9 cellular contexts compared by ENCODE assay signal in genomic region chr17:48576479-48577309, GRCh38. TPM values are rescaled to one million over a fixed set of nuclear protein-coding genes. Genes with fewer than 3 reads are reported as not detected.
A peak's percentile ranks its signal among the peaks of the same experiment; 100 is the strongest.
DNase-seq lines count a peak whose midpoint lies in the region; TF ChIP-seq lines count a peak whose summit lies in the region.
"Had no signal": no experiment of that assay in that cellular context is flagged by ENCODE, and none has a peak within 500 bp of the region (broad histone marks: within the 10 kb centered on the region; RNA-seq: fewer than 3 reads in every experiment).

No MANE protein-coding gene starts in this region.

- 12 to 17% methylated on average over 40 to 43 of the region's 43 CpGs for WGBS in esophagus, 2 donors

- no peak for TF ChIP-seq CTCF in Peyer's patch (IDR thresholded peaks at IDR 0.05)
- TF ChIP-seq CTCF in GM10248 (IDR thresholded peaks at IDR 0.05; ENCODE audit: control extremely low read depth, extremely low read depth, low read depth, missing control alignments): no peak

- H3K4me1 ChIP-seq in Peyer's patch (peaks cover 0 to 48% (median 5%) of the 10 kb centered on the region in 4 donors), esophagus (ENCODE audit: control insufficient read depth in 2 of 2, insufficient read depth in 2 of 2, low read length in 1 of 2) (peaks cover 0 to 3% of the 10 kb centered on the region in 2 donors)

- CTCF ChIA-PET in GM10248 (lab: Yijun Ruan, JAX): interaction anchor here (1.5 kb wide), 1 partner anchor 9 kb away, joined by 5 read pairs; no protein-coding TSS in a partner anchor

- DNase-seq in GM03348 (ENCODE audit: low spot score) (peak; percentile 67), Peyer's patch (peak in 2 of 3 donors; percentile 56 to 60), renal cortical epithelial cell (ENCODE audit: low read depth) (peak; percentile 82), COLO829 (ENCODE audit: low spot score) (no peak), T-helper 9 cell (no peak), GM10248 (ENCODE audit: extremely low spot score) (no peak), hepatic stellate cell (ENCODE audit: low spot score) (no peak)

- no peak for TF ChIP-seq POLR2A in Peyer's patch (IDR thresholded peaks at IDR 0.05)

- no peaks in the 10 kb centered on the region for H3K9me3 ChIP-seq in Peyer's patch
- no peaks in the 10 kb centered on the region for H3K9me3 ChIP-seq in esophagus (ENCODE audit: control insufficient read depth in 2 of 2, insufficient read depth in 1 of 2, low read depth in 1 of 2, low read length in 1 of 2)

- peak overlapping the region; percentile 77 to 92 (median 82) for H3K27ac ChIP-seq in Peyer's patch
- H3K27ac ChIP-seq in esophagus (ENCODE audit: low read depth in 2 of 2, low read length in 1 of 2): peak overlapping the region; percentile 92 to 94

- H3K27me3 ChIP-seq in Peyer's patch: no peaks in the 10 kb centered on the region
- H3K27me3 ChIP-seq in esophagus (ENCODE audit: control insufficient read depth in 1 of 2, insufficient read depth in 2 of 2, low read length in 2 of 2): no peaks in the 10 kb centered on the region

- H3K36me3 ChIP-seq in Peyer's patch (peaks cover 0 to 4% (median 0%) of the 10 kb centered on the region in 3 donors), esophagus (ENCODE audit: control insufficient read depth in 2 of 2, insufficient read depth in 2 of 2, low read length in 1 of 2) (no peaks in the 10 kb centered on the region)

- H3K4me3 ChIP-seq in Peyer's patch: peak overlapping the region; percentile 60 to 82 (median 65)
- peak overlapping the region; percentile 57 to 62 for H3K4me3 ChIP-seq in esophagus (ENCODE audit: low read depth in 1 of 2, low read length in 2 of 2)

- POLR2A ChIA-PET in GM10248 (lab: Yijun Ruan, JAX): no interaction called here

RNA-seq across cellular contexts. Expression of gene HOXB4, which starts 1.5 kb away (rescaled TPM):
- total RNA-seq in Peyer's patch (1 to 10 TPM; 1.8 to 6.6 (median 5.1) TPM), renal cortical epithelial cell (2.1 and 8.7 TPM in 2 replicates)
- polyA plus RNA-seq in esophagus: 1 to 10 TPM; 1.8 to 4.2 TPM

RNA-seq across cellular contexts. Expression of gene HOXB3, which starts 13.3 kb away (rescaled TPM):
- total RNA-seq in Peyer's patch: 10 to 100 TPM; 37.0 to 89.3 (median 65.4) TPM
- polyA plus RNA-seq in esophagus: 10 to 100 TPM in 1 of 2 donors, 1 to 10 TPM in 1; 6.3 to 12.7 TPM
- 8.0 and 36.2 TPM in 2 replicates for total RNA-seq in renal cortical epithelial cell

RNA-seq across cellular contexts. Expression of gene HOXB5, which starts 16.9 kb away (rescaled TPM):
- 10 to 100 TPM in 3 of 4 donors, 1 to 10 TPM in 1; 7.7 to 22.5 (median 15.0) TPM for total RNA-seq in Peyer's patch
- polyA plus RNA-seq in esophagus: under 1 TPM; 0.09 to 0.10 TPM
- 0.35 and 2.4 TPM in 2 replicates for total RNA-seq in renal cortical epithelial cell

RNA-seq across cellular contexts. Expression of gene HOXB6, which starts 28.1 kb away (rescaled TPM):
- total RNA-seq in Peyer's patch (10 to 100 TPM; 34.3 to 98.4 (median 66.7) TPM), renal cortical epithelial cell (16.3 and 56.2 TPM in 2 replicates)
- under 1 TPM; 0.29 to 0.31 TPM for polyA plus RNA-seq in esophagus
- total RNA-seq: T-helper 2 cell treated with Interferon-gamma antibody and Interleukin-4, amounts not matched to agents 100 ng/mL and 5 ng/mL, for 36 hours had no signal

RNA-seq across cellular contexts. Expression of gene HOXB2, which starts 31.8 kb away (rescaled TPM):
- total RNA-seq in Peyer's patch: 1 to 10 TPM; 1.4 to 9.6 (median 4.1) TPM
- 10 to 100 TPM; 11.3 to 18.9 TPM for polyA plus RNA-seq in esophagus
- total RNA-seq in renal cortical epithelial cell: 17.4 and 23.7 TPM in 2 replicates

Comparison
In these comparisons a context has a peak if more than half of its experiments do, and no peak if none do; other contexts are left out.
1. DNase-seq: peak in GM03348 (single experiment), Peyer's patch (2 of 3) and renal cortical epithelial cell (single experiment); none in COLO829 (single experiment), T-helper 9 cell (single experiment), GM10248 (single experiment) and hepatic stellate cell (single experiment).